ENCODE assay signal across 19 cellular contexts in the genomic region with DNA sequence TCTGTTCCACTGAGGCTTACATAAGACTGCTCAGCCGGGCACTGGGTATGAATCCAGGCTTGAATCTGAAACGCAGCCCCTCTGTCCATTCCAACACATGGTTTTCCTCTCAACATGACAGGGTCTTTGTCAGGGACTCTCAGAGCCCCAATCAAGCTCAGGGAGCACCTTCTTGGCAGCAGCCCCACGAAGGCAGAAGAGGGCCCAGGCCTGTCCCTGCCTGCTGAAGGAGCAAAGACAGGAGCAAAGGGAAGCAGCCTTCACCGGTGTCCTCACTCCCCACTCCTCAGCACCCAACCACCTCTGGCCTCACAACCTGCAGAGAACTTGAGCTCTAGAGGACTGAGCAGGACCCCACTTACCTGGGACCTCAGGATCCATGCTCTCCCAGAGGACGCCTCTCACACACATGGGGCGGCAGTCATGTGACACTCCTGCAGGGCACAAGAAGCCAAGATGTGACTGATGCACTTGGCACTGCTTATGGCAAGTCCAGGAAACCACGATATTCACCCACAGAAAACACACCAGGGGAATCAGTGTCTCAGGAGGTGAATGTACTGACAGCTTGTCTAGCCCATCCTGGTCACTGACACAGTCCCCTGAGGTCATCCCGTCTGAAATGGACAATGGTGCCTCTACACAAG. TPM values are rescaled to one million over a fixed set of nuclear protein-coding genes. Genes with fewer than 3 reads are reported as not detected.
A peak's percentile ranks its signal among the peaks of the same experiment; 100 is the strongest.
DNase-seq lines count a peak whose midpoint lies in the region; ATAC-seq and TF ChIP-seq lines count a peak whose summit lies in the region.
"Had no signal": no experiment of that assay in that cellular context is flagged by ENCODE, and none has a peak within 500 bp of the region (broad histone marks: within the 10 kb centered on the region; RNA-seq: fewer than 3 reads in every experiment).

No MANE protein-coding gene starts in this region.

- H3K9me3 ChIP-seq in Loucy (ENCODE audit: insufficient read depth, low read depth, low read length), result no peaks in the 10 kb centered on the region
- no peaks in the 10 kb centered on the region for H3K9me3 ChIP-seq in CD8-positive, alpha-beta T cell (ENCODE audit: low read length)
- H3K9me3 ChIP-seq: colonic mucosa had no signal

- no peaks in the 10 kb centered on the region for H3K9me2 ChIP-seq in Loucy (replicated peaks; ENCODE audit: low read depth, low read length)

- intact Hi-C loops in activated T-helper 2 cell treated with anti-CD3 and anti-CD28 coated beads, Interferon-gamma antibody, Interleukin-2, Interleukin-4, amounts not matched to agents 10 μg/mL and 5 μg/mL and 100 μg/mL, durations not matched to agents 14 hours and 24 hours and 36 hours (cut with micrococcal nuclease), result no loop called here
- intact Hi-C loops in CD8-positive, alpha-beta T cell (cut with DNase I, micrococcal nuclease), result loop anchor here in 1 of 2 experiments (10.0 kb wide), 3 partner anchors 324 to 1146 kb away; a partner anchor contains a TSS

- H3K9ac ChIP-seq in Loucy (ENCODE audit: low read depth, low read length, poor library complexity, severe bottlenecking), result no peak overlapping the region

- ATAC-seq in natural killer cell treated with Interleukin-12 subunit alpha and Interleukin-12 subunit beta and Interleukin-15 and Interleukin-18, amount 100 ng/mL, for 72 hours, result no peak
- no peak for ATAC-seq in CD8-positive, alpha-beta T cell
- ATAC-seq in HG03108 (IDR thresholded peaks at IDR 0.05; ENCODE audit: unreplicated experiment), result no peak
- ATAC-seq: activated CD8-positive, alpha-beta memory T cell treated with anti-CD3 and anti-CD28 coated beads, Interleukin-2, amount 10 ng/mL, durations not matched to agents 7 days and 5 days; stimulated activated memory B cell treated with anti-CD40 and anti-IgM and Interleukin-4, amounts not matched to agents 10 μg/mL and 1 μg/mL and 100 μg/mL, for 72 hours had no signal

- peaks cover 87% of the 10 kb centered on the region for H4K20me1 ChIP-seq in Loucy (ENCODE audit: insufficient read depth, low read length, poor library complexity, severe bottlenecking)

- H3K36me3 ChIP-seq in Loucy (ENCODE audit: insufficient read depth, low read length), result peaks cover 66% of the 10 kb centered on the region
- H3K36me3 ChIP-seq in CD8-positive, alpha-beta T cell (ENCODE audit: insufficient read depth, low read length), result peaks cover 59% of the 10 kb centered on the region

- no peaks in the 10 kb centered on the region for H3K27me3 Mint-ChIP-seq in activated T-helper 2 cell treated with anti-CD3 and anti-CD28 coated beads, Interferon-gamma antibody, Interleukin-2, Interleukin-4, amounts not matched to agents 10 μg/mL and 5 μg/mL and 100 μg/mL, durations not matched to agents 14 hours and 24 hours and 36 hours (ENCODE audit: low read depth)
- H3K27me3 Mint-ChIP-seq in natural killer cell treated with Interleukin-12 subunit alpha and Interleukin-12 subunit beta and Interleukin-15 and Interleukin-18, amount 100 ng/mL, for 72 hours, result no peaks in the 10 kb centered on the region
- H3K27me3 Mint-ChIP-seq in CD8-positive, alpha-beta T cell (ENCODE audit: low read depth), result no peaks in the 10 kb centered on the region
- H3K27me3 Mint-ChIP-seq: activated CD8-positive, alpha-beta memory T cell treated with anti-CD3 and anti-CD28 coated beads, Interleukin-2, amount 10 ng/mL, durations not matched to agents 7 days and 5 days; stimulated activated memory B cell treated with anti-CD40 and anti-IgM and Interleukin-4, amounts not matched to agents 10 μg/mL and 1 μg/mL and 100 μg/mL, for 72 hours had no signal

- peak overlapping the region; percentile 81 for H3K4me3 ChIP-seq in Loucy (ENCODE audit: low read length, poor library complexity, severe bottlenecking)
- H3K4me3 ChIP-seq in CD8-positive, alpha-beta T cell (ENCODE audit: low read depth, low read length), result no peak overlapping the region
- H3K4me3 ChIP-seq: colonic mucosa, skin epidermis had no signal

- POLR2A ChIA-PET in CD8-positive, alpha-beta T cell (lab: Charles Lee), result interaction anchor here (0.6 kb wide), 1 partner anchor 309 kb away, joined by 5 read pairs; no protein-coding TSS in a partner anchor

- H3K4me2 ChIP-seq in Loucy (ENCODE audit: low read depth, low read length, poor library complexity, severe bottlenecking), result peak overlapping the region; percentile 79

- H3K27me3 ChIP-seq in Loucy (ENCODE audit: insufficient read depth, low read length, poor library complexity, severe bottlenecking), result peaks cover 9% of the 10 kb centered on the region
- no peaks in the 10 kb centered on the region for H3K27me3 ChIP-seq in CD8-positive, alpha-beta T cell (ENCODE audit: insufficient read depth, low read length)
- H3K27me3 ChIP-seq: colonic mucosa had no signal

- peak; percentile 23 for DNase-seq in EH (ENCODE audit: low read depth)
- DNase-seq in activated T-helper 2 cell treated with anti-CD3 and anti-CD28 coated beads, Interferon-gamma antibody, Interleukin-2, Interleukin-4, amounts not matched to agents 10 μg/mL and 5 μg/mL and 100 μg/mL, durations not matched to agents 14 hours and 24 hours and 36 hours (ENCODE audit: low spot score), result no peak
- DNase-seq in natural killer cell treated with Interleukin-12 subunit alpha and Interleukin-12 subunit beta and Interleukin-15 and Interleukin-18, amount 100 ng/mL, for 72 hours (ENCODE audit: low spot score), result no peak
- no peak for DNase-seq in stimulated activated CD4-positive, alpha-beta T cell treated with anti-CD3 and anti-CD28 coated beads, Interleukin-12 subunit alpha, Interleukin-12 subunit beta, amount 100 ng/mL, for 4 hours
- DNase-seq in CD8-positive, alpha-beta T cell, result no peak
- DNase-seq: activated CD8-positive, alpha-beta memory T cell treated with anti-CD3 and anti-CD28 coated beads, Interleukin-2, amount 10 ng/mL, durations not matched to agents 7 days and 5 days; amniotic stem cell; colonic mucosa; EL; head of caudate nucleus; islet precursor cell; NCI-H1436; NCI-H2227 treated with DMSO at 0.1 percent for 48 hours had no signal

- TF ChIP-seq CTCF in Loucy (conservative IDR thresholded peaks at IDR 0.05; ENCODE audit: low read length), result no peak
- no peak for TF ChIP-seq CTCF in CD8-positive, alpha-beta T cell (IDR thresholded peaks at IDR 0.05)

- H3F3A ChIP-seq in Loucy (ENCODE audit: low read depth), result no peaks in the 10 kb centered on the region

- H3K4me1 Mint-ChIP-seq in activated T-helper 2 cell treated with anti-CD3 and anti-CD28 coated beads, Interferon-gamma antibody, Interleukin-2, Interleukin-4, amounts not matched to agents 10 μg/mL and 5 μg/mL and 100 μg/mL, durations not matched to agents 14 hours and 24 hours and 36 hours (ENCODE audit: low read depth), result peaks cover 41% of the 10 kb centered on the region
- H3K4me1 Mint-ChIP-seq in natural killer cell treated with Interleukin-12 subunit alpha and Interleukin-12 subunit beta and Interleukin-15 and Interleukin-18, amount 100 ng/mL, for 72 hours (ENCODE audit: low read depth in 2 of 2), result peaks cover 51 to 54% of the 10 kb centered on the region in 2 donors
- H3K4me1 Mint-ChIP-seq in CD8-positive, alpha-beta T cell (ENCODE audit: low read depth), result peaks cover 61% of the 10 kb centered on the region

- H3K4me3 Mint-ChIP-seq in activated T-helper 2 cell treated with anti-CD3 and anti-CD28 coated beads, Interferon-gamma antibody, Interleukin-2, Interleukin-4, amounts not matched to agents 10 μg/mL and 5 μg/mL and 100 μg/mL, durations not matched to agents 14 hours and 24 hours and 36 hours (ENCODE audit: low read depth), result peak overlapping the region; percentile 8
- H3K4me3 Mint-ChIP-seq in natural killer cell treated with Interleukin-12 subunit alpha and Interleukin-12 subunit beta and Interleukin-15 and Interleukin-18, amount 100 ng/mL, for 72 hours, result peak overlapping the region; percentile 95
- H3K4me3 Mint-ChIP-seq in CD8-positive, alpha-beta T cell, result no peak overlapping the region
- H3K4me3 Mint-ChIP-seq: activated CD8-positive, alpha-beta memory T cell treated with anti-CD3 and anti-CD28 coated beads, Interleukin-2, amount 10 ng/mL, durations not matched to agents 7 days and 5 days; CD14-positive monocyte; mesothelial cell of epicardium had no signal

- peaks cover 43% of the 10 kb centered on the region for H3K4me1 ChIP-seq in Loucy (ENCODE audit: insufficient read depth, low read length, poor library complexity, severe bottlenecking)
- peaks cover 22% of the 10 kb centered on the region for H3K4me1 ChIP-seq in CD8-positive, alpha-beta T cell (ENCODE audit: insufficient read depth, low read length)

- CTCF ChIA-PET in CD8-positive, alpha-beta T cell (lab: Charles Lee), result interaction anchor here (1.6 kb wide), 1 partner anchor 15 kb away, joined by 6 read pairs; no protein-coding TSS in a partner anchor

- no peaks in the 10 kb centered on the region for H3K9me3 Mint-ChIP-seq in activated T-helper 2 cell treated with anti-CD3 and anti-CD28 coated beads, Interferon-gamma antibody, Interleukin-2, Interleukin-4, amounts not matched to agents 10 μg/mL and 5 μg/mL and 100 μg/mL, durations not matched to agents 14 hours and 24 hours and 36 hours
- no peaks in the 10 kb centered on the region for H3K9me3 Mint-ChIP-seq in natural killer cell treated with Interleukin-12 subunit alpha and Interleukin-12 subunit beta and Interleukin-15 and Interleukin-18, amount 100 ng/mL, for 72 hours
- no peaks in the 10 kb centered on the region for H3K9me3 Mint-ChIP-seq in CD8-positive, alpha-beta T cell
- H3K9me3 Mint-ChIP-seq: stimulated activated memory B cell treated with anti-CD40 and anti-IgM and Interleukin-4, amounts not matched to agents 10 μg/mL and 1 μg/mL and 100 μg/mL, for 72 hours had no signal

- no peak overlapping the region for H3K27ac Mint-ChIP-seq in activated T-helper 2 cell treated with anti-CD3 and anti-CD28 coated beads, Interferon-gamma antibody, Interleukin-2, Interleukin-4, amounts not matched to agents 10 μg/mL and 5 μg/mL and 100 μg/mL, durations not matched to agents 14 hours and 24 hours and 36 hours
- H3K27ac Mint-ChIP-seq in natural killer cell treated with Interleukin-12 subunit alpha and Interleukin-12 subunit beta and Interleukin-15 and Interleukin-18, amount 100 ng/mL, for 72 hours, result peak overlapping the region in 1 of 2 donors; percentile 47
- H3K27ac Mint-ChIP-seq in CD8-positive, alpha-beta T cell, result no peak overlapping the region
- H3K27ac Mint-ChIP-seq: mesothelial cell of epicardium; stimulated activated memory B cell treated with anti-CD40 and anti-IgM and Interleukin-4, amounts not matched to agents 10 μg/mL and 1 μg/mL and 100 μg/mL, for 72 hours had no signal

- H3K27ac ChIP-seq in CD8-positive, alpha-beta T cell (ENCODE audit: low read depth, low read length), result no peak overlapping the region
- H3K27ac ChIP-seq: colonic mucosa, skin epidermis had no signal

- H3K36me3 Mint-ChIP-seq in activated T-helper 2 cell treated with anti-CD3 and anti-CD28 coated beads, Interferon-gamma antibody, Interleukin-2, Interleukin-4, amounts not matched to agents 10 μg/mL and 5 μg/mL and 100 μg/mL, durations not matched to agents 14 hours and 24 hours and 36 hours (ENCODE audit: low read depth), result peaks cover 94% of the 10 kb centered on the region
- H3K36me3 Mint-ChIP-seq in natural killer cell treated with Interleukin-12 subunit alpha and Interleukin-12 subunit beta and Interleukin-15 and Interleukin-18, amount 100 ng/mL, for 72 hours, result peaks cover 36% of the 10 kb centered on the region
- peaks cover 84% of the 10 kb centered on the region for H3K36me3 Mint-ChIP-seq in CD8-positive, alpha-beta T cell

- no peak overlapping the region for H2AFZ ChIP-seq in Loucy (ENCODE audit: low read length)

- peaks cover 92% of the 10 kb centered on the region for H3K79me2 ChIP-seq in Loucy (ENCODE audit: insufficient read depth, low read length)

RNA-seq across cellular contexts. Expression of a gene that starts 4.3 kb away (rescaled TPM):
- 78.7 and 83.7 TPM in 2 replicates for total RNA-seq in activated T-helper 2 cell treated with anti-CD3 and anti-CD28 coated beads, Interferon-gamma antibody, Interleukin-2, Interleukin-4, amounts not matched to agents 10 μg/mL and 5 μg/mL and 100 μg/mL, durations not matched to agents 14 hours and 24 hours and 36 hours
- total RNA-seq in natural killer cell treated with Interleukin-12 subunit alpha and Interleukin-12 subunit beta and Interleukin-15 and Interleukin-18, amount 100 ng/mL, for 72 hours, result 100 to 1,000 TPM in 1 of 2 donors, 10 to 100 TPM in 1; 71.4 to 182 TPM
- 100 to 1,000 TPM; 119 to 128 TPM for total RNA-seq in CD8-positive, alpha-beta T cell

RNA-seq across cellular contexts. Expression of a gene that starts 41.8 kb away (rescaled TPM):
- total RNA-seq in activated T-helper 2 cell treated with anti-CD3 and anti-CD28 coated beads, Interferon-gamma antibody, Interleukin-2, Interleukin-4, amounts not matched to agents 10 μg/mL and 5 μg/mL and 100 μg/mL, durations not matched to agents 14 hours and 24 hours and 36 hours, result 30.0 and 33.1 TPM in 2 replicates
- 10 to 100 TPM; 37.7 to 41.4 TPM for total RNA-seq in natural killer cell treated with Interleukin-12 subunit alpha and Interleukin-12 subunit beta and Interleukin-15 and Interleukin-18, amount 100 ng/mL, for 72 hours
- 10 to 100 TPM; 28.9 to 29.1 TPM for total RNA-seq in CD8-positive, alpha-beta T cell
